In the genomic region with DNA sequence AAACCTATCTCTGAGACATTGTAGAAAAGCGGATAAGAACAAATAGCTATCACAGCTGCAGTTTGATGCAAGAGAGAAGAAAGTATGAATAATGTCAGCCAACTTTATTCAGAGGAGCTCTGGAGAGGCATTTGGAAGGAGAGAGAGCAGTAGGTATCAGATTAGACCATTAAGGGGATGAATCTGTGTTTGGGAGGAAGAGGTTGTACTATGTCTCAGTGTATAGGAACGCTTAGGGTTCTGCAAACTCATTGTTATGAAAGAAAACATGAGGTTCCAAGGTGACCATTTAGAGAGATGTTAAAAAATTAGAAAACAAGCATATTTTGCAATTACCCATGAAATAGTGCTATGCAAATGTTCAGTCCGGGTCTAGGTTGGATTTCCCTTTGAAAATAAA, we compare ENCODE assay signal across 1 cellular context.
TF ChIP-seq lines count a peak whose summit lies in the region.

No MANE protein-coding gene starts in this region.

TF ChIP-seq in WTC11, 78 proteins besides CTCF, POLR2A, EP300 and RAD21 (continued from another document):
- TF ChIP-seq, protein P1, sequence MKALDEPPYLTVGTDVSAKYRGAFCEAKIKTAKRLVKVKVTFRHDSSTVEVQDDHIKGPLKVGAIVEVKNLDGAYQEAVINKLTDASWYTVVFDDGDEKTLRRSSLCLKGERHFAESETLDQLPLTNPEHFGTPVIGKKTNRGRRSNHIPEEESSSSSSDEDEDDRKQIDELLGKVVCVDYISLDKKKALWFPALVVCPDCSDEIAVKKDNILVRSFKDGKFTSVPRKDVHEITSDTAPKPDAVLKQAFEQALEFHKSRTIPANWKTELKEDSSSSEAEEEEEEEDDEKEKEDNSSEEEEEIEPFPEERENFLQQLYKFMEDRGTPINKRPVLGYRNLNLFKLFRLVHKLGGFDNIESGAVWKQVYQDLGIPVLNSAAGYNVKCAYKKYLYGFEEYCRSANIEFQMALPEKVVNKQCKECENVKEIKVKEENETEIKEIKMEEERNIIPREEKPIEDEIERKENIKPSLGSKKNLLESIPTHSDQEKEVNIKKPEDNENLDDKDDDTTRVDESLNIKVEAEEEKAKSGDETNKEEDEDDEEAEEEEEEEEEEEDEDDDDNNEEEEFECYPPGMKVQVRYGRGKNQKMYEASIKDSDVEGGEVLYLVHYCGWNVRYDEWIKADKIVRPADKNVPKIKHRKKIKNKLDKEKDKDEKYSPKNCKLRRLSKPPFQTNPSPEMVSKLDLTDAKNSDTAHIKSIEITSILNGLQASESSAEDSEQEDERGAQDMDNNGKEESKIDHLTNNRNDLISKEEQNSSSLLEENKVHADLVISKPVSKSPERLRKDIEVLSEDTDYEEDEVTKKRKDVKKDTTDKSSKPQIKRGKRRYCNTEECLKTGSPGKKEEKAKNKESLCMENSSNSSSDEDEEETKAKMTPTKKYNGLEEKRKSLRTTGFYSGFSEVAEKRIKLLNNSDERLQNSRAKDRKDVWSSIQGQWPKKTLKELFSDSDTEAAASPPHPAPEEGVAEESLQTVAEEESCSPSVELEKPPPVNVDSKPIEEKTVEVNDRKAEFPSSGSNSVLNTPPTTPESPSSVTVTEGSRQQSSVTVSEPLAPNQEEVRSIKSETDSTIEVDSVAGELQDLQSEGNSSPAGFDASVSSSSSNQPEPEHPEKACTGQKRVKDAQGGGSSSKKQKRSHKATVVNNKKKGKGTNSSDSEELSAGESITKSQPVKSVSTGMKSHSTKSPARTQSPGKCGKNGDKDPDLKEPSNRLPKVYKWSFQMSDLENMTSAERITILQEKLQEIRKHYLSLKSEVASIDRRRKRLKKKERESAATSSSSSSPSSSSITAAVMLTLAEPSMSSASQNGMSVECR (CRISPR knock-in tag; IDR thresholded peaks at IDR 0.05; ENCODE audit: borderline replicate concordance): no peak
TF ChIP-seq in WTC11: peak in this region for 0.
